Comparison of ENCODE assay signal across 18 cellular contexts in the genomic region with DNA sequence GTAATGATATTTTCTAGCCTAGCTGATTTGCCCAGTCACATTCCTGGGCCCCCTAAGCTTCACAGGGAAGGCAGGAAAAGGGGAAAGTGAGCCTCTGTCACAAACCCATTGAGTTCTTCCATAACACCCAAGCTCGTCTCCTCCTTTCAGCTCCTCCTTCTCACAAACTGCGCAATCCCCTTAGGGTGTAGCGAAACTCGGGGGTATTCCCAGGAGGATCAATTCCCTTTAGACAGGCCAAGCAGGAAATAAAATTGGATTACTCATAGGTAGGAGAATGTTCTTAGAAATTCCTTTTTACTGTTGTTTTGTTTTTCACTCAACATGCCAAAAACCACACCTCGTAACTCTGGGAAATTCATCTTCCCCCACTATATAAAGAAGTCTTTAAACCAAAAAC.
DNase-seq lines count a peak whose midpoint lies in the region; ATAC-seq and TF ChIP-seq lines count a peak whose summit lies in the region.
"Had no signal": no experiment of that assay in that cellular context is flagged by ENCODE, and none has a peak within 500 bp of the region (broad histone marks: within the 10 kb centered on the region; RNA-seq: fewer than 3 reads in every experiment).

No MANE protein-coding gene starts in this region.

- H2AK5ac ChIP-seq in mesenchymal stem cell (ENCODE audit: low read length, severe bottlenecking) = no peak overlapping the region

- H3K9ac ChIP-seq in BLaER1 (peak overlapping the region; percentile 54; the same call in 1 of the 2 replicates), KMS-11 (no peak overlapping the region; the same call in 1 of the 2 replicates), mesenchymal stem cell (ENCODE audit: low read length) (no peak overlapping the region)

- H3K14ac ChIP-seq in mesenchymal stem cell (ENCODE audit: low read length in 2 of 2) = no peak overlapping the region

- no peak overlapping the region for H2BK12ac ChIP-seq in mesenchymal stem cell (ENCODE audit: low read length in 2 of 2)

- peaks cover 10% of the 10 kb centered on the region for H3K27me3 Mint-ChIP-seq in T-helper 17 cell
- H3K27me3 Mint-ChIP-seq: B cell had no signal

- H3K4me3 ChIP-seq in BLaER1 (no peak overlapping the region), KMS-11 (IDR thresholded peaks at IDR 0.05; ENCODE audit: insufficient read depth, low read depth, low read length) (no peak overlapping the region), cardiac fibroblast (replicated peaks in 1 of 2; ENCODE audit: low read depth in 2 of 2, low read length in 2 of 2) (no peak overlapping the region), mesenchymal stem cell (ENCODE audit: insufficient read depth in 1 of 2, low read depth in 1 of 2, low read length in 2 of 2) (no peak overlapping the region), esophagus muscularis mucosa (no peak overlapping the region), aorta (ENCODE audit: low read length in 2 of 2) (no peak overlapping the region)
- H3K4me3 ChIP-seq: coronary artery, heart right ventricle, vagina had no signal

- H2AFZ ChIP-seq in KMS-11 (ENCODE audit: low read depth) (no peak overlapping the region), mesenchymal stem cell (ENCODE audit: low read depth, low read length) (no peak overlapping the region)

- peak overlapping the region in 1 of 2 experiments; percentile 63 for H3K18ac ChIP-seq in mesenchymal stem cell (ENCODE audit: low read depth in 1 of 2, low read length in 2 of 2)

- H3K9me3 ChIP-seq in BLaER1 (peaks cover 33% of the 10 kb centered on the region), mesenchymal stem cell (ENCODE audit: control insufficient read depth, low read length) (no peaks in the 10 kb centered on the region), esophagus muscularis mucosa (no peaks in the 10 kb centered on the region), aorta (ENCODE audit: control insufficient read depth, low read length) (peaks cover 3% of the 10 kb centered on the region), T-helper 17 cell (ENCODE audit: control insufficient read depth, low read length, poor library complexity, severe bottlenecking) (no peaks in the 10 kb centered on the region)
- H3K9me3 ChIP-seq: vagina had no signal

- H3K27me3 ChIP-seq in BLaER1 (no peaks in the 10 kb centered on the region), KMS-11 (ENCODE audit: insufficient read depth, low read depth) (no peaks in the 10 kb centered on the region), mesenchymal stem cell (ENCODE audit: control insufficient read depth in 1 of 2, insufficient read depth in 1 of 2, low read length in 2 of 2) (no peaks in the 10 kb centered on the region), esophagus muscularis mucosa (no peaks in the 10 kb centered on the region), aorta (ENCODE audit: control insufficient read depth in 1 of 2, insufficient read depth in 2 of 2, low read length in 1 of 2) (no peaks in the 10 kb centered on the region)
- H3K27me3 ChIP-seq: vagina had no signal

- no peak overlapping the region for H3K4ac ChIP-seq in mesenchymal stem cell (ENCODE audit: low read depth in 1 of 2, low read length in 2 of 2)

- WGBS in mesenchymal stem cell = 100% methylated on average over 1 of the region's 5 CpGs
- WGBS in esophagus muscularis mucosa = 89% methylated on average over 5 of the region's 5 CpGs
- 62 to 67% methylated on average over 5 of the region's 5 CpGs for WGBS in aorta, 2 donors

- peak overlapping the region; percentile 62 for H3K27ac ChIP-seq in BLaER1
- H3K27ac ChIP-seq in KMS-11 = peak overlapping the region; percentile 79; the same call in 1 of the 2 replicates
- H3K27ac ChIP-seq in mesenchymal stem cell (ENCODE audit: low read length, poor library complexity, severe bottlenecking) = no peak overlapping the region
- H3K27ac ChIP-seq in esophagus muscularis mucosa (replicated peaks in 1 of 4) = no peak overlapping the region
- no peak overlapping the region for H3K27ac ChIP-seq in aorta (ENCODE audit: low read depth in 1 of 2, low read length in 2 of 2)
- H3K27ac ChIP-seq: coronary artery, vagina had no signal

- H3K23ac ChIP-seq in mesenchymal stem cell (ENCODE audit: low read length in 2 of 2) = no peak overlapping the region

- H3K4me3 Mint-ChIP-seq in T-helper 17 cell = no peak overlapping the region
- H3K4me3 Mint-ChIP-seq: B cell had no signal

- no peak overlapping the region for H3K27ac Mint-ChIP-seq in T-helper 17 cell
- H3K27ac Mint-ChIP-seq: B cell had no signal

- 0 out of 2 replicates have a peak, but pooled peaks cover 3% of the 10 kb centered on the region for H3K36me3 ChIP-seq in BLaER1
- H3K36me3 ChIP-seq in KMS-11 (ENCODE audit: insufficient read depth) = no peaks in the 10 kb centered on the region
- no peaks in the 10 kb centered on the region for H3K36me3 ChIP-seq in mesenchymal stem cell (ENCODE audit: control insufficient read depth in 1 of 2, insufficient read depth in 2 of 2, low read depth in 1 of 2, low read length in 2 of 2)
- no peaks in the 10 kb centered on the region for H3K36me3 ChIP-seq in esophagus muscularis mucosa
- no peaks in the 10 kb centered on the region for H3K36me3 ChIP-seq in aorta (ENCODE audit: control insufficient read depth in 1 of 2, insufficient read depth in 2 of 2, low read length in 1 of 2)
- H3K36me3 ChIP-seq: heart right ventricle, vagina had no signal

- TF ChIP-seq CTCF in KMS-11 (conservative IDR thresholded peaks at IDR 0.05; ENCODE audit: low read depth, low read length) = no peak
- no peak for TF ChIP-seq CTCF in cardiac fibroblast (IDR thresholded peaks at IDR 0.05; ENCODE audit: low read depth, low read length)
- TF ChIP-seq CTCF in esophagus muscularis mucosa (IDR thresholded peaks at IDR 0.05) = no peak

- no peak for TF ChIP-seq POLR2A in esophagus muscularis mucosa (IDR thresholded peaks at IDR 0.05; ENCODE audit: low read depth)

- no peak overlapping the region for H4K91ac ChIP-seq in mesenchymal stem cell (ENCODE audit: low read length)

- H3K4me2 ChIP-seq in BLaER1 (peak overlapping the region; percentile 71), KMS-11 (peak overlapping the region; percentile 58), mesenchymal stem cell (ENCODE audit: low read length, poor library complexity, severe bottlenecking) (no peak overlapping the region)

- no peak overlapping the region for H2BK5ac ChIP-seq in mesenchymal stem cell (ENCODE audit: low read depth, low read length, poor library complexity, severe bottlenecking)

- no peaks in the 10 kb centered on the region for H3K79me2 ChIP-seq in KMS-11 (ENCODE audit: insufficient read depth, low read depth)

- peaks cover 33% of the 10 kb centered on the region for H3K4me1 ChIP-seq in BLaER1
- peaks cover 52% of the 10 kb centered on the region for H3K4me1 ChIP-seq in KMS-11 (ENCODE audit: low read depth, poor library complexity, severe bottlenecking)
- peaks cover 1% of the 10 kb centered on the region for H3K4me1 ChIP-seq in mesenchymal stem cell (ENCODE audit: control insufficient read depth, insufficient read depth, low read depth, low read length)
- H3K4me1 ChIP-seq in esophagus muscularis mucosa = peaks cover 0 to 3% (median 0%) of the 10 kb centered on the region in 4 donors
- H3K4me1 ChIP-seq in aorta (ENCODE audit: control insufficient read depth in 1 of 2, insufficient read depth in 2 of 2, low read length in 2 of 2) = no peaks in the 10 kb centered on the region
- H3K4me1 ChIP-seq: vagina had no signal

- H3K36me3 Mint-ChIP-seq in T-helper 17 cell (ENCODE audit: low read depth) = no peaks in the 10 kb centered on the region

- H2BK120ac ChIP-seq in mesenchymal stem cell (ENCODE audit: low read depth, low read length) = no peak overlapping the region

- TF ChIP-seq EP300 in esophagus muscularis mucosa (IDR thresholded peaks at IDR 0.05) = no peak

- no peaks in the 10 kb centered on the region for H3K4me1 Mint-ChIP-seq in T-helper 17 cell

- no peak overlapping the region for H4K8ac ChIP-seq in mesenchymal stem cell (ENCODE audit: low read length)

- intact Hi-C loops in esophagus muscularis mucosa (cut with DNase I) (no loop called here), aorta (cut with DNase I) (no loop called here)

- no peak overlapping the region for H2BK15ac ChIP-seq in mesenchymal stem cell (ENCODE audit: low read depth, poor library complexity, severe bottlenecking)

- ATAC-seq in aorta (ENCODE audit: low FRiP score) (no peak), T-helper 17 cell (no peak)
- ATAC-seq: heart right ventricle, right cardiac atrium had no signal

- no peaks in the 10 kb centered on the region for H4K20me1 ChIP-seq in BLaER1
- no peaks in the 10 kb centered on the region for H4K20me1 ChIP-seq in KMS-11 (ENCODE audit: insufficient read depth)

- DNase-seq in cardiac fibroblast (ENCODE audit: low read depth in 2 of 2) = peak; percentile 81 to 98
- peak; percentile 28 for DNase-seq in mesenchymal stem cell
- no peak for DNase-seq in esophagus muscularis mucosa (ENCODE audit: extremely low spot score)
- DNase-seq in Ammon's horn (ENCODE audit: low spot score) = no peak
- no peak for DNase-seq in aorta
- no peak for DNase-seq in T-helper 17 cell
- DNase-seq: heart right ventricle; IMR-90; NCI-H1048; NCI-H2171; right cardiac atrium; SHP77 treated with DMSO at 0.1 percent for 48 hours; stimulated activated CD4-positive, alpha-beta T cell treated with anti-CD3 and anti-CD28 coated beads, Interleukin-2, amount 100 ng/mL, for 24 hours had no signal

- no peaks in the 10 kb centered on the region for H3K79me1 ChIP-seq in mesenchymal stem cell (replicated peaks; ENCODE audit: low read length, poor library complexity, severe bottlenecking)

Comparison
In these comparisons a context has a peak if more than half of its experiments do, and no peak if none do; other contexts are left out.
1. H3K27ac ChIP-seq: peak in BLaER1 (single experiment) and KMS-11 (single experiment); none in mesenchymal stem cell (single experiment), esophagus muscularis mucosa (0 of 4) and aorta (0 of 2).
2. DNase-seq: peak in cardiac fibroblast (2 of 2) and mesenchymal stem cell (single experiment); none in esophagus muscularis mucosa (single experiment), Ammon's horn (single experiment), aorta (0 of 2) and T-helper 17 cell (0 of 3).